In the genomic region with DNA sequence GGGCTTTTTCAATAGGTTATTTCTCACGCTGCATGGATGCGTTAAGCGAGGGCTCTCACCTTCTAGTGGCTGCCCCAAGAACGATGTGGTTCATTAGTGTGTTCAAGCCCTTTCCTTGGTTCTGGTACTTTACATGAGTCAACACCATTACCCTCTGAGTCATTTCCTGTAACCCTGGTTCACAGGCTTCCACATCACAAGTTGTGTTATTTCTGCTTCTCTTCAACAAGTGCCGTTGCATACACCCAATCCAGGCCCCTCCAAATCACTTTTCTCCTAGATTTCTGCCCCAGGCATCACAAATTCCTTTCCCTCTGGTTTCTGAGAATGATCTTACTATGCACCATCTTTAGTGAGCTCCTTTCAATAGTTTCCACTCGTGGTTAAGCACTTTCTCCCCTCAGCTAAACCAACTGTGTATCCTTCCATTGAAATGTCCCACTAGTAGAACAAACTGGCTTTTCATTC, we compare ENCODE assay signal across 9 cellular contexts.
DNase-seq lines count a peak whose midpoint lies in the region; ATAC-seq lines count a peak whose summit lies in the region.
"Had no signal": no experiment of that assay in that cellular context is flagged by ENCODE, and none has a peak within 500 bp of the region (broad histone marks: within the 10 kb centered on the region; RNA-seq: fewer than 3 reads in every experiment).

No MANE protein-coding gene starts in this region.

- WGBS in mesodermal cell (ENCODE audit: insufficient coverage in 2 of 2), 2 experiments = 44 to 55% methylated on average over 4 to 5 of the region's 6 CpGs

- ATAC-seq in HG02571 (IDR thresholded peaks at IDR 0.05; ENCODE audit: unreplicated experiment) = peak; percentile 91
- peak; percentile 99 to 100 for ATAC-seq in activated naive CD4-positive, alpha-beta T cell treated with anti-CD3 and anti-CD28 coated beads, Interleukin-2, amount 50 U/mL, for 72 hours

- no peaks in the 10 kb centered on the region for H3K36me3 ChIP-seq in mesodermal cell (ENCODE audit: control insufficient read depth, insufficient read depth, low read length)

- H3K4me3 ChIP-seq in mesodermal cell (ENCODE audit: extremely low read depth, insufficient read depth, low read length, poor library complexity, severe bottlenecking) = no peak overlapping the region

- no peaks in the 10 kb centered on the region for H3K9me3 ChIP-seq in mesodermal cell (ENCODE audit: control insufficient read depth, low read length)

- peaks cover 0 to 3% of the 10 kb centered on the region in 2 donors for H3K9me3 Mint-ChIP-seq in activated naive CD4-positive, alpha-beta T cell treated with anti-CD3 and anti-CD28 coated beads, Interleukin-2, amount 50 U/mL, for 72 hours
- H3K9me3 Mint-ChIP-seq: CD4-positive, alpha-beta T cell had no signal

- DNase-seq in NK-92 treated with Interleukin-12 subunit alpha and Interleukin-12 subunit beta, amount 100 ng/mL, for 24 hours (lab: John Stamatoyannopoulos, UW) = peak; percentile 55
- no peak for DNase-seq in NK-92 (lab: John Stamatoyannopoulos, UW; ENCODE audit: unreplicated experiment)
- peak; percentile 55 for DNase-seq in NCI-H2029 (lab: John Stamatoyannopoulos, UW)
- DNase-seq in activated naive CD4-positive, alpha-beta T cell treated with anti-CD3 and anti-CD28 coated beads, Interleukin-2, amount 50 U/mL, for 72 hours (ENCODE audit: low spot score in 2 of 2) = peak in 1 of 2 donors; percentile 32
- no peak for DNase-seq in inferior parietal cortex (ENCODE audit: extremely low spot score)
- DNase-seq in T-helper 9 cell = no peak

- no peaks in the 10 kb centered on the region for H3K36me3 Mint-ChIP-seq in activated naive CD4-positive, alpha-beta T cell treated with anti-CD3 and anti-CD28 coated beads, Interleukin-2, amount 50 U/mL, for 72 hours

- peak overlapping the region; percentile 11 to 93 for H3K27ac Mint-ChIP-seq in activated naive CD4-positive, alpha-beta T cell treated with anti-CD3 and anti-CD28 coated beads, Interleukin-2, amount 50 U/mL, for 72 hours
- H3K27ac Mint-ChIP-seq: CD4-positive, alpha-beta T cell had no signal

- peaks cover 35% of the 10 kb centered on the region for H3K4me1 ChIP-seq in mesodermal cell (ENCODE audit: control insufficient read depth, insufficient read depth, low read length, poor library complexity, severe bottlenecking)

- peak overlapping the region; percentile 95 for H3K27ac ChIP-seq in mesodermal cell (ENCODE audit: low read depth, low read length, severe bottlenecking)

Comparison
In these comparisons a context has a peak if more than half of its experiments do, and no peak if none do; other contexts are left out.
1. DNase-seq: peak in NK-92 treated with Interleukin-12 subunit alpha and Interleukin-12 subunit beta, amount 100 ng/mL, for 24 hours (single experiment) and NCI-H2029 (single experiment); none in NK-92 (single experiment), inferior parietal cortex (single experiment) and T-helper 9 cell (single experiment).